ENCODE assay signal across 12 cellular contexts in the genomic region with DNA sequence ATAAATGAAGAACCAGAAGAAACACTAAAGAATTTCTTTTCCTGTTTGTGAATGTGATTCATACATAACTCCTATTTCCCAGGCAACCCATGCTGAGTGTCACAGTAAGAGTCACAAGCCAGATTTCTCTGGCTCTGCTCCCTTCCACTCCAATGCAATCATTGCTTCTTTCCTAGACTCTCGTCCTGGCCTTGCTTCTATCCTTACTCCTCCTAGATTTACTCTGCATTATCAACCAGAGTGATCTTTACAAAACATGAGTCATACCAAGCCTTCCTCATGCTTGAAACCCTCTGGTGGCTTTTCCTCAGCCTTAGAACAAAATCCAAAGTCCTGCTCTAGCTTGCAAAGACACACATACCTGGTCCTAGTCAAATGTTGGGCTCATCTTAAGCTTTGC. TPM values are rescaled to one million over a fixed set of nuclear protein-coding genes. Genes with fewer than 3 reads are reported as not detected.
DNase-seq lines count a peak whose midpoint lies in the region; ATAC-seq and TF ChIP-seq lines count a peak whose summit lies in the region.
"Had no signal": no experiment of that assay in that cellular context is flagged by ENCODE, and none has a peak within 500 bp of the region (broad histone marks: within the 10 kb centered on the region; RNA-seq: fewer than 3 reads in every experiment).

No MANE protein-coding gene starts in this region.

- no peak overlapping the region for H3K4ac ChIP-seq in mesenchymal stem cell (ENCODE audit: low read depth in 1 of 2, low read length in 2 of 2)

- peak overlapping the region; percentile 69 for H4K8ac ChIP-seq in mesenchymal stem cell (ENCODE audit: low read length)

- H2AK5ac ChIP-seq in mesenchymal stem cell (ENCODE audit: low read length, severe bottlenecking) = no peak overlapping the region

- WGBS in mesenchymal stem cell = 26% methylated on average over 1 of the region's 1 CpG

- peak overlapping the region; percentile 67 to 75 for H3K18ac ChIP-seq in mesenchymal stem cell (ENCODE audit: low read depth in 1 of 2, low read length in 2 of 2)

- no peak overlapping the region for H3K23ac ChIP-seq in mesenchymal stem cell (ENCODE audit: low read length in 2 of 2)

- H3K4me3 ChIP-seq in astrocyte of the spinal cord (ENCODE audit: low read depth, low read length) (no peak overlapping the region), mesenchymal stem cell (ENCODE audit: insufficient read depth in 1 of 2, low read depth in 1 of 2, low read length in 2 of 2) (no peak overlapping the region)
- H3K4me3 ChIP-seq: suprapubic skin had no signal

- H4K91ac ChIP-seq in mesenchymal stem cell (ENCODE audit: low read length) = peak overlapping the region; percentile 65

- H2BK120ac ChIP-seq in mesenchymal stem cell (ENCODE audit: low read depth, low read length) = no peak overlapping the region

- H3K79me1 ChIP-seq in mesenchymal stem cell (replicated peaks; ENCODE audit: low read length, poor library complexity, severe bottlenecking) = no peaks in the 10 kb centered on the region

- intact Hi-C loops in posterior vena cava (cut with DNase I) = no loop called here

- peaks cover 4% of the 10 kb centered on the region for H3K4me1 ChIP-seq in mesenchymal stem cell (ENCODE audit: control insufficient read depth, insufficient read depth, low read depth, low read length)

- H3K36me3 ChIP-seq in mesenchymal stem cell (ENCODE audit: control insufficient read depth in 1 of 2, insufficient read depth in 2 of 2, low read depth in 1 of 2, low read length in 2 of 2) = no peaks in the 10 kb centered on the region
- H3K36me3 ChIP-seq: suprapubic skin had no signal

- no peaks in the 10 kb centered on the region for H3K27me3 ChIP-seq in mesenchymal stem cell (ENCODE audit: control insufficient read depth in 1 of 2, insufficient read depth in 1 of 2, low read length in 2 of 2)
- H3K27me3 ChIP-seq: suprapubic skin had no signal

- in situ Hi-C loops in astrocyte of the spinal cord (cut with HindIII; ENCODE audit: low sequenced_read_pairs) = no loop called here

- H3K9me3 ChIP-seq in mesenchymal stem cell (ENCODE audit: control insufficient read depth, low read length) = no peaks in the 10 kb centered on the region
- H3K9me3 ChIP-seq: suprapubic skin had no signal

- no peak overlapping the region for H3K4me2 ChIP-seq in mesenchymal stem cell (ENCODE audit: low read length, poor library complexity, severe bottlenecking)

- H2BK12ac ChIP-seq in mesenchymal stem cell (ENCODE audit: low read length in 2 of 2) = peak overlapping the region; percentile 67 to 82

- H3K27ac ChIP-seq in mesenchymal stem cell (ENCODE audit: low read length, poor library complexity, severe bottlenecking) = no peak overlapping the region
- H3K27ac ChIP-seq: parathyroid adenoma, suprapubic skin had no signal

- H3K14ac ChIP-seq in mesenchymal stem cell (ENCODE audit: low read length in 2 of 2) = no peak overlapping the region

- TF ChIP-seq CTCF in astrocyte of the spinal cord (IDR thresholded peaks at IDR 0.05; ENCODE audit: low read depth, low read length) = no peak

- H2BK15ac ChIP-seq in mesenchymal stem cell (ENCODE audit: low read depth, poor library complexity, severe bottlenecking) = no peak overlapping the region

- peak overlapping the region; percentile 88 for H3K9ac ChIP-seq in mesenchymal stem cell (ENCODE audit: low read length)
- H3K9ac ChIP-seq: parathyroid adenoma had no signal

- no peak overlapping the region for H2BK5ac ChIP-seq in mesenchymal stem cell (ENCODE audit: low read depth, low read length, poor library complexity, severe bottlenecking)

- H2AFZ ChIP-seq in mesenchymal stem cell (ENCODE audit: low read depth, low read length) = no peak overlapping the region
- H2AFZ ChIP-seq: parathyroid adenoma had no signal

- DNase-seq in Ammon's horn (ENCODE audit: low spot score) (peak; percentile 25), HT1080 (ENCODE audit: low read depth) (peak; percentile 91), astrocyte of the spinal cord (ENCODE audit: low read depth, low spot score) (peak; percentile 84), mesenchymal stem cell (peak; percentile 92), NCI-H1930 (lab: John Stamatoyannopoulos, UW) (no peak), posterior vena cava (ENCODE audit: low spot score) (no peak), left lobe of liver (ENCODE audit: low spot score) (no peak)
- DNase-seq: effector memory CD4-positive, alpha-beta T cell had no signal

- ATAC-seq in GM21367 (IDR thresholded peaks at IDR 0.05; ENCODE audit: unreplicated experiment) (no peak), left lobe of liver (no peak)
- ATAC-seq: WTC11 had no signal

RNA-seq across cellular contexts. Expression of a gene that starts 13.3 kb away (rescaled TPM):
- not detected in 2 replicates for total RNA-seq in HT1080 (2014; rRNA removed; shearing (Covaris generic))
- polyA plus RNA-seq in HT1080 (2015; cell fraction: cytosol; rRNA removed) = not detected in 2 replicates
- not detected in 2 replicates for polyA plus RNA-seq in HT1080 (2015; cell fraction: nucleus; rRNA removed)
- polyA plus RNA-seq in mesenchymal stem cell (2013, experiment 1 of 2) = not detected
- not detected for polyA plus RNA-seq in mesenchymal stem cell (2013, experiment 2 of 2)
- not detected for total RNA-seq in posterior vena cava
- total RNA-seq in left lobe of liver = not detected
- total RNA-seq: suprapubic skin, WTC11 had no signal

RNA-seq across cellular contexts. Expression of a gene that starts 14.5 kb away (rescaled TPM):
- not detected in 2 replicates for total RNA-seq in HT1080 (2014; rRNA removed; shearing (Covaris generic))
- not detected in 2 replicates for polyA plus RNA-seq in HT1080 (2015; cell fraction: cytosol; rRNA removed)
- not detected in 2 replicates for polyA plus RNA-seq in HT1080 (2015; cell fraction: nucleus; rRNA removed)
- polyA plus RNA-seq in mesenchymal stem cell (2013, experiment 1 of 2) = not detected
- polyA plus RNA-seq in mesenchymal stem cell (2013, experiment 2 of 2) = not detected
- total RNA-seq in posterior vena cava (not detected), left lobe of liver (not detected)
- total RNA-seq: suprapubic skin, WTC11 had no signal

Comparison
In these comparisons a context has a peak if more than half of its experiments do, and no peak if none do; other contexts are left out.
1. DNase-seq: peak in Ammon's horn (single experiment), HT1080 (single experiment), astrocyte of the spinal cord (single experiment) and mesenchymal stem cell (single experiment); none in NCI-H1930 (0 of 2), posterior vena cava (single experiment) and left lobe of liver (single experiment).